Comparison of ENCODE assay signal across 8 cellular contexts in genomic region chr6:35583893-35584688, GRCh38.
DNase-seq lines count a peak whose midpoint lies in the region; ATAC-seq, FAIRE-seq and TF ChIP-seq lines count a peak whose summit lies in the region.

No MANE protein-coding gene starts in this region.

- no peaks in the 10 kb centered on the region for H3K9me3 Mint-ChIP-seq in astrocyte (ENCODE audit: unreplicated experiment)

- no peak overlapping the region for H2AFZ ChIP-seq in astrocyte (ENCODE audit: low read depth, low read length)

- peak; percentile 40 for DNase-seq in GM04504 (ENCODE audit: low read depth)
- DNase-seq in NCI-H146 treated with DMSO at 0.1 percent for 48 hours (lab: John Stamatoyannopoulos, UW; ENCODE audit: unreplicated experiment), result peak; percentile 56
- DNase-seq in T1000 (lab: John Stamatoyannopoulos, UW), result peak; percentile 43
- DNase-seq in astrocyte (ENCODE audit: low read depth), result peak; percentile 44
- peak; percentile 31 for DNase-seq in hepatic stellate cell (ENCODE audit: low spot score)
- DNase-seq in spleen, result no peak

- H3K79me2 ChIP-seq in astrocyte (ENCODE audit: insufficient read depth, low read length), result no peaks in the 10 kb centered on the region

- no peak overlapping the region for H3K27ac Mint-ChIP-seq in astrocyte (ENCODE audit: unreplicated experiment)

- H3K36me3 Mint-ChIP-seq in astrocyte (ENCODE audit: low read depth, unreplicated experiment), result no peaks in the 10 kb centered on the region

- TF ChIP-seq CTCF in astrocyte (IDR thresholded peaks at IDR 0.05; ENCODE audit: insufficient read depth, low read depth, low read length) (peak; percentile 89), spleen (IDR thresholded peaks at IDR 0.05 in 8 of 11, conservative IDR thresholded peaks at IDR 0.05 in 3 of 11) (peak; percentile 51 to 88 (median 80))

- H3K4me3 Mint-ChIP-seq in astrocyte (ENCODE audit: unreplicated experiment), result no peak overlapping the region

- H4K20me1 ChIP-seq in astrocyte (ENCODE audit: insufficient read depth, low read length), result no peaks in the 10 kb centered on the region

- no peak for ATAC-seq in HG03280 (IDR thresholded peaks at IDR 0.05; ENCODE audit: unreplicated experiment)
- ATAC-seq in HG02870 (IDR thresholded peaks at IDR 0.05; ENCODE audit: unreplicated experiment), result no peak

- no peaks in the 10 kb centered on the region for H3K27me3 ChIP-seq in astrocyte (ENCODE audit: insufficient read depth, low read length)
- H3K27me3 ChIP-seq in spleen (replicated peaks in 1 of 7), result no peaks in the 10 kb centered on the region

- peak; percentile 66 for FAIRE-seq in astrocyte (lab: Jason Lieb, UNC)

- TF ChIP-seq POLR2A in spleen (IDR thresholded peaks at IDR 0.05), result no peak

- H3K4me1 Mint-ChIP-seq in astrocyte (ENCODE audit: low read depth, unreplicated experiment), result peaks cover 4% of the 10 kb centered on the region

- H3K4me1 ChIP-seq in astrocyte (ENCODE audit: insufficient read depth, low read length) (no peaks in the 10 kb centered on the region), spleen (peaks cover 11 to 75% (median 41%) of the 10 kb centered on the region in 6 donors)

- no peaks in the 10 kb centered on the region for H3K9me3 ChIP-seq in astrocyte (ENCODE audit: insufficient read depth, low read depth, low read length)
- H3K9me3 ChIP-seq in spleen, result no peaks in the 10 kb centered on the region

- H3K36me3 ChIP-seq in astrocyte (ENCODE audit: insufficient read depth, low read length) (no peaks in the 10 kb centered on the region), spleen (peaks cover 2 to 100% (median 36%) of the 10 kb centered on the region in 6 donors)

- H3K4me3 ChIP-seq in astrocyte (ENCODE audit: insufficient read depth, low read depth, low read length), result no peak overlapping the region
- H3K4me3 ChIP-seq in spleen, result no peak overlapping the region

- no peak overlapping the region for H3K4me2 ChIP-seq in astrocyte (ENCODE audit: low read length)

- peaks cover 3% of the 10 kb centered on the region for H3K27me3 Mint-ChIP-seq in astrocyte (ENCODE audit: low read depth, unreplicated experiment)

- 30 to 42% (median 34%) methylated on average over 6 of the region's 6 CpGs for WGBS in spleen, 5 donors

- no peak overlapping the region for H3K9ac ChIP-seq in astrocyte (ENCODE audit: low read length)

- intact Hi-C loops in spleen (cut with DNase I; ENCODE audit: low total_unique reads), result loop anchor here (2.0 kb wide), 1 partner anchor 153 kb away; the partner anchor contains the start of gene ARMC12

- H3K27ac ChIP-seq in astrocyte (ENCODE audit: low read depth, low read length), result no peak overlapping the region
- peak overlapping the region in 6 of 8 donors; percentile 41 to 96 (median 76) for H3K27ac ChIP-seq in spleen
